Comparison of ENCODE assay signal across 21 cellular contexts in the genomic region with DNA sequence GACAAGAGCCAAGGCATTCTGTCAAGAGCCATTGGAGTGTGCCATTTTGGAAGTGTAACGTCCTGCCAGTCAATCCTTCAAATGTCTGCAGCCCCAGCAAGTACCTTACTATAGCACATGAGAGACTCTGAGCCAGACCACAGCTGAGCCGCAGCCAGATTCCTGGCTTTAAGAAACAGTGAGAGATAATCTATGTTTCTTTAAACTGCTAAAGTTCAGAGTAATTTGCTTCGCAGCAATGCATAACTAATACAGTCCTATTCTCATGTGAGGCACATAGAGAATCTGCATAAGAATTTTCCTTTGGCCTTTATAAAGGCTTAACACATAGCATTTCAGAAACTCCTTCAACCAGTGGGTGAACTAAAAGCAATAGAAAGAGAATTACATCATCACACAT.
"Had no signal": no experiment of that assay in that cellular context is flagged by ENCODE, and none has a peak within 500 bp of the region (broad histone marks: within the 10 kb centered on the region; RNA-seq: fewer than 3 reads in every experiment).

No MANE protein-coding gene starts in this region.

- H3K27ac Mint-ChIP-seq: activated CD4-positive, alpha-beta T cell treated with anti-CD3 and anti-CD28 coated beads, Interleukin-2, amount 10 ng/mL, durations not matched to agents 24 days and 14 days; activated CD8-positive, alpha-beta memory T cell treated with anti-CD3 and anti-CD28 coated beads, Interleukin-2, amount 10 ng/mL, durations not matched to agents 7 days and 5 days; activated CD8-positive, alpha-beta T cell treated with anti-CD3 and anti-CD28 coated beads for 36 hours; activated naive CD8-positive, alpha-beta T cell; activated T-cell treated with anti-CD3 and anti-CD28 coated beads, Interleukin-2, amount 50 U/mL, for 24 hours; activated T-helper 2 cell treated with anti-CD3 and anti-CD28 coated beads, Interferon-gamma antibody, Interleukin-2, Interleukin-4, amounts not matched to agents 10 μg/mL and 5 μg/mL and 100 μg/mL, durations not matched to agents 14 hours and 24 hours and 36 hours; natural killer cell treated with Interleukin-12 subunit alpha and Interleukin-12 subunit beta and Interleukin-15 and Interleukin-18, amount 100 ng/mL, for 72 hours; stimulated activated naive CD8-positive, alpha-beta T cell treated with anti-CD3 and anti-CD28 coated beads, Interleukin-15, Interleukin-2, amounts not matched to agents 100 ng/mL and 50 ng/mL, for 24 hours; T-helper 1 cell treated with Interleukin-12 subunit alpha and Interleukin-12 subunit beta and Interleukin-4 antibody, amounts not matched to agents 30 μg/mL and 1 μg/mL, for 36 hours had no signal

- H3K36me3 ChIP-seq: cardiac muscle cell, heart right ventricle, pancreas, thyroid gland had no signal

- H3K36me3 Mint-ChIP-seq: activated CD8-positive, alpha-beta memory T cell treated with anti-CD3 and anti-CD28 coated beads, Interleukin-2, amount 10 ng/mL, durations not matched to agents 7 days and 5 days; activated naive CD8-positive, alpha-beta T cell; natural killer cell treated with Interleukin-12 subunit alpha and Interleukin-12 subunit beta and Interleukin-15 and Interleukin-18, amount 100 ng/mL, for 72 hours had no signal

- H3K4me1 ChIP-seq: body of pancreas, heart right ventricle, pancreas, psoas muscle, thyroid gland had no signal

- ATAC-seq: activated CD8-positive, alpha-beta memory T cell treated with anti-CD3 and anti-CD28 coated beads, Interleukin-2, amount 10 ng/mL, durations not matched to agents 7 days and 5 days; activated CD8-positive, alpha-beta T cell treated with anti-CD3 and anti-CD28 coated beads for 36 hours; body of pancreas; heart right ventricle; left ventricle myocardium superior; natural killer cell treated with Interleukin-12 subunit alpha and Interleukin-12 subunit beta and Interleukin-15 and Interleukin-18, amount 100 ng/mL, for 72 hours; pancreas; psoas muscle; right cardiac atrium had no signal

- H3K27me3 ChIP-seq: body of pancreas, cardiac muscle cell, heart right ventricle, pancreas, thyroid gland had no signal

- H3K9me3 ChIP-seq: body of pancreas, pancreas, psoas muscle, thyroid gland had no signal

- DNase-seq: activated CD4-positive, alpha-beta T cell treated with anti-CD3 and anti-CD28 coated beads, Interleukin-2, amount 10 ng/mL, durations not matched to agents 24 days and 14 days; activated CD8-positive, alpha-beta memory T cell treated with anti-CD3 and anti-CD28 coated beads, Interleukin-2, amount 10 ng/mL, durations not matched to agents 7 days and 5 days; activated CD8-positive, alpha-beta T cell treated with anti-CD3 and anti-CD28 coated beads for 36 hours; activated naive CD4-positive, alpha-beta T cell; activated T-cell treated with anti-CD3 and anti-CD28 coated beads, Interleukin-2, amount 50 U/mL, for 24 hours; body of pancreas; foreskin fibroblast; heart right ventricle; left ventricle myocardium superior; pancreas; psoas muscle; right cardiac atrium; stimulated activated CD4-positive, alpha-beta T cell treated with anti-CD3 and anti-CD28 coated beads, Interleukin-12 subunit alpha, Interleukin-12 subunit beta, amount 100 ng/mL, for 4 hours; substantia nigra; thyroid gland had no signal

- H3K4me1 Mint-ChIP-seq: activated CD4-positive, alpha-beta T cell treated with anti-CD3 and anti-CD28 coated beads, Interleukin-2, amount 10 ng/mL, durations not matched to agents 24 days and 14 days; activated CD8-positive, alpha-beta memory T cell treated with anti-CD3 and anti-CD28 coated beads, Interleukin-2, amount 10 ng/mL, durations not matched to agents 7 days and 5 days had no signal

- H3K9me3 Mint-ChIP-seq: activated CD4-positive, alpha-beta T cell treated with anti-CD3 and anti-CD28 coated beads, Interleukin-2, amount 10 ng/mL, durations not matched to agents 24 days and 14 days; activated CD8-positive, alpha-beta T cell treated with anti-CD3 and anti-CD28 coated beads for 36 hours; activated T-cell treated with anti-CD3 and anti-CD28 coated beads, Interleukin-2, amount 50 U/mL, for 24 hours; activated T-helper 2 cell treated with anti-CD3 and anti-CD28 coated beads, Interferon-gamma antibody, Interleukin-2, Interleukin-4, amounts not matched to agents 10 μg/mL and 5 μg/mL and 100 μg/mL, durations not matched to agents 14 hours and 24 hours and 36 hours; stimulated activated naive CD8-positive, alpha-beta T cell treated with anti-CD3 and anti-CD28 coated beads, Interleukin-15, Interleukin-2, amounts not matched to agents 100 ng/mL and 50 ng/mL, for 24 hours; T-helper 1 cell treated with Interleukin-12 subunit alpha and Interleukin-12 subunit beta and Interleukin-4 antibody, amounts not matched to agents 30 μg/mL and 1 μg/mL, for 36 hours had no signal

- H3K4me3 Mint-ChIP-seq: activated CD4-positive, alpha-beta T cell treated with anti-CD3 and anti-CD28 coated beads, Interleukin-2, amount 10 ng/mL, durations not matched to agents 24 days and 14 days; activated CD8-positive, alpha-beta memory T cell treated with anti-CD3 and anti-CD28 coated beads, Interleukin-2, amount 10 ng/mL, durations not matched to agents 7 days and 5 days; activated CD8-positive, alpha-beta T cell treated with anti-CD3 and anti-CD28 coated beads for 36 hours; activated naive CD8-positive, alpha-beta T cell; activated T-cell treated with anti-CD3 and anti-CD28 coated beads, Interleukin-2, amount 50 U/mL, for 24 hours; natural killer cell treated with Interleukin-12 subunit alpha and Interleukin-12 subunit beta and Interleukin-15 and Interleukin-18, amount 100 ng/mL, for 72 hours; stimulated activated naive CD8-positive, alpha-beta T cell treated with anti-CD3 and anti-CD28 coated beads, Interleukin-15, Interleukin-2, amounts not matched to agents 100 ng/mL and 50 ng/mL, for 24 hours; T-helper 1 cell treated with Interleukin-12 subunit alpha and Interleukin-12 subunit beta and Interleukin-4 antibody, amounts not matched to agents 30 μg/mL and 1 μg/mL, for 36 hours had no signal

- H3K4me3 ChIP-seq: body of pancreas, cardiac muscle cell, heart right ventricle, pancreas, psoas muscle, thyroid gland had no signal

- H3K27ac ChIP-seq: body of pancreas, cardiac muscle cell, heart right ventricle, pancreas, psoas muscle, thyroid gland had no signal

- FAIRE-seq: pancreas had no signal

- H3K27me3 Mint-ChIP-seq: activated CD4-positive, alpha-beta T cell treated with anti-CD3 and anti-CD28 coated beads, Interleukin-2, amount 10 ng/mL, durations not matched to agents 24 days and 14 days; activated CD8-positive, alpha-beta memory T cell treated with anti-CD3 and anti-CD28 coated beads, Interleukin-2, amount 10 ng/mL, durations not matched to agents 7 days and 5 days; activated CD8-positive, alpha-beta T cell treated with anti-CD3 and anti-CD28 coated beads for 36 hours; activated naive CD8-positive, alpha-beta T cell; activated T-cell treated with anti-CD3 and anti-CD28 coated beads, Interleukin-2, amount 50 U/mL, for 24 hours; natural killer cell treated with Interleukin-12 subunit alpha and Interleukin-12 subunit beta and Interleukin-15 and Interleukin-18, amount 100 ng/mL, for 72 hours; stimulated activated naive CD8-positive, alpha-beta T cell treated with anti-CD3 and anti-CD28 coated beads, Interleukin-15, Interleukin-2, amounts not matched to agents 100 ng/mL and 50 ng/mL, for 24 hours had no signal
